In the genomic region with DNA sequence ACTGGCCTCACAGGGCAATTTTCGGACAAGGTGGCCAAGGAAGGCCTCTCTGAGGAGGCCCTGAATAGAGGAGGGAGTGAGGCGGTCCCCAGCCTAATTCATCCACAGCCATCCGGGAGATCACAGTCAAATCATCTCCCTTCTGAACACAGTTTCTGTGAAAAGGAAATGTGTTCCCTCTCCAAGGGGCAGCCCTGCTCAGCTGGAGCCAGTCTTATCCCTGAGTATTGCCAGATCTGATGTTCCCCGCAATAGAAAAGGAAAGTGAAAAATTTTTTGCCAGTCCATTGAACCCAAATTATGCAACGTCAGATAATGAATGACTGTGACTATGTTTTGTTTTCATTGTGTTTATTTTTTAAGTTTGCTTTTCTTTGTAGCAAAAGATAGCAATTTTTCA, we compare ENCODE assay signal across 1 cellular context.
TF ChIP-seq lines count a peak whose summit lies in the region.

No MANE protein-coding gene starts in this region.

TF ChIP-seq in WTC11, 78 proteins besides CTCF, POLR2A, EP300 and RAD21 (continued from another document):
- no peak for TF ChIP-seq ZNF121 (CRISPR knock-in tag; IDR thresholded peaks at IDR 0.05)
- TF ChIP-seq JUN (CRISPR knock-in tag; IDR thresholded peaks at IDR 0.05) = no peak
- TF ChIP-seq CREB1 (CRISPR knock-in tag; IDR thresholded peaks at IDR 0.05) = no peak
- TF ChIP-seq ZNF396 (CRISPR knock-in tag; IDR thresholded peaks at IDR 0.05; ENCODE audit: borderline replicate concordance) = no peak
- no peak for TF ChIP-seq TEAD4 (CRISPR knock-in tag; IDR thresholded peaks at IDR 0.05)
